ENCODE assay signal across 26 cellular contexts in genomic region chr17:30176845-30177244, GRCh38. TPM values are rescaled to one million over a fixed set of nuclear protein-coding genes. Genes with fewer than 3 reads are reported as not detected.
DNase-seq lines count a peak whose midpoint lies in the region; ATAC-seq and TF ChIP-seq lines count a peak whose summit lies in the region.
"Had no signal": no experiment of that assay in that cellular context is flagged by ENCODE, and none has a peak within 500 bp of the region (broad histone marks: within the 10 kb centered on the region; RNA-seq: fewer than 3 reads in every experiment).

No MANE protein-coding gene starts in this region.

- H3K4me1 ChIP-seq in colonic mucosa (no peaks in the 10 kb centered on the region), mucosa of descending colon (ENCODE audit: low read depth) (no peaks in the 10 kb centered on the region), transverse colon (peaks cover 0 to 11% (median 4%) of the 10 kb centered on the region in 4 donors)
- H3K4me1 ChIP-seq: BE2C, BLaER1 had no signal

- H3K9me3 ChIP-seq in T-helper 17 cell (ENCODE audit: control insufficient read depth, low read length, poor library complexity, severe bottlenecking) (no peaks in the 10 kb centered on the region), colonic mucosa (no peaks in the 10 kb centered on the region), mucosa of descending colon (no peaks in the 10 kb centered on the region), transverse colon (no peaks in the 10 kb centered on the region)
- H3K9me3 ChIP-seq: BE2C, BLaER1 had no signal

- peak overlapping the region; percentile 53 for H3K27ac Mint-ChIP-seq in T-helper 17 cell

- H3K36me3 ChIP-seq in colonic mucosa (no peaks in the 10 kb centered on the region), mucosa of descending colon (ENCODE audit: low read depth) (no peaks in the 10 kb centered on the region), transverse colon (peaks cover 0 to 46% (median 18%) of the 10 kb centered on the region in 4 donors)

- TF ChIP-seq CTCF in colonic mucosa (IDR thresholded peaks at IDR 0.05) (no peak), mucosa of descending colon (IDR thresholded peaks at IDR 0.05) (no peak), transverse colon (IDR thresholded peaks at IDR 0.05) (no peak)

- intact Hi-C loops in colonic mucosa (cut with DNase I) (no loop called here), mucosa of descending colon (cut with DNase I, micrococcal nuclease) (no loop called here), transverse colon (cut with DNase I; ENCODE audit: low total_unique reads) (no loop called here)

- ATAC-seq in T-helper 17 cell (no peak), mucosa of descending colon (peak; percentile 78), HG02840 (IDR thresholded peaks at IDR 0.05; ENCODE audit: low FRiP score, unreplicated experiment) (no peak)

- no peak for TF ChIP-seq EP300 in transverse colon (IDR thresholded peaks at IDR 0.05; ENCODE audit: low read depth)

- no peak overlapping the region for H3K27ac ChIP-seq in colonic mucosa
- peak overlapping the region in 1 of 4 donors; percentile 12 for H3K27ac ChIP-seq in transverse colon
- H3K27ac ChIP-seq: BLaER1 had no signal

- H3K4me3 Mint-ChIP-seq in T-helper 17 cell, result no peak overlapping the region
- H3K4me3 Mint-ChIP-seq: CD14-positive monocyte; CD4-positive, alpha-beta memory T cell; CD4-positive, CD25-positive, alpha-beta regulatory T cell; CD8-positive, alpha-beta memory T cell had no signal

- no peak for TF ChIP-seq POLR2A in transverse colon (IDR thresholded peaks at IDR 0.05)

- H3K4me3 ChIP-seq in colonic mucosa (no peak overlapping the region), mucosa of descending colon (no peak overlapping the region), transverse colon (no peak overlapping the region)
- H3K4me3 ChIP-seq: BLaER1 had no signal

- H3K9ac ChIP-seq in colonic mucosa (ENCODE audit: low read depth in 2 of 2, low read length in 2 of 2), result no peak overlapping the region
- H3K9ac ChIP-seq: BLaER1 had no signal

- in situ Hi-C loops in transverse colon (cut with MboI; ENCODE audit: low pct_ligation_motif_present in 1 of 4, low pct_unique_long_range_greater_than_20kb in 1 of 4, low sequenced_read_pairs in 3 of 4), result no loop called here

- DNase-seq in T-helper 17 cell (no peak), colonic mucosa (peak; percentile 19), mucosa of descending colon (peak in 2 of 3 donors; percentile 29 to 39), transverse colon (peak; percentile 21), amygdala (lab: John Stamatoyannopoulos, UW) (no peak), NCI-H748 treated with DMSO at 0.1 percent for 48 hours (lab: John Stamatoyannopoulos, UW) (no peak)
- DNase-seq: 8988T; ACHN; BE2C; C1 segment of cervical spinal cord; CD4-positive, alpha-beta memory T cell; CD4-positive, CD25-positive, alpha-beta regulatory T cell; CD8-positive, alpha-beta memory T cell; COR-L47; DMS 273 treated with DMSO at 0.1 percent for 48 hours; DMS153; DMS53; DMS79; DND-41; EL; GF-D8 had no signal

- H3K36me3 Mint-ChIP-seq in T-helper 17 cell (ENCODE audit: low read depth), result peaks cover 7% of the 10 kb centered on the region

- H3K27me3 ChIP-seq in colonic mucosa, result no peaks in the 10 kb centered on the region
- H3K27me3 ChIP-seq in transverse colon, result no peaks in the 10 kb centered on the region
- H3K27me3 ChIP-seq: BE2C, BLaER1 had no signal

- no peaks in the 10 kb centered on the region for H3K27me3 Mint-ChIP-seq in T-helper 17 cell
- H3K27me3 Mint-ChIP-seq: CD4-positive, alpha-beta memory T cell; CD4-positive, CD25-positive, alpha-beta regulatory T cell; CD8-positive, alpha-beta memory T cell had no signal

- peaks cover 4% of the 10 kb centered on the region for H3K4me1 Mint-ChIP-seq in T-helper 17 cell
- H3K4me1 Mint-ChIP-seq: CD14-positive monocyte had no signal

- WGBS in transverse colon (ENCODE audit: low coverage in 1 of 2), 2 donors, result 60 to 70% methylated on average over 3 to 5 of the region's 5 CpGs

RNA-seq across cellular contexts. Expression of gene SLC6A4, which starts 58.7 kb away (rescaled TPM):
- total RNA-seq in T-helper 17 cell (1 to 10 TPM in 1 of 2 donors, under 1 TPM in 1; 0.10 to 5.0 TPM), colonic mucosa (under 1 TPM; 0.25 to 0.88 TPM), mucosa of descending colon (1 to 10 TPM in 2 of 3 donors, under 1 TPM in 1; 0.32 to 1.8 (median 1.2) TPM), transverse colon (1 to 10 TPM in 1 of 4 donors, under 1 TPM in 1, not detected in 2; 0.16 to 4.8 TPM)
- total RNA-seq: A673; CD4-positive, alpha-beta memory T cell; CD8-positive, alpha-beta memory T cell; Daoy had no signal

Comparison
In these comparisons a context has a peak if more than half of its experiments do, and no peak if none do; other contexts are left out.
1. DNase-seq: peak in colonic mucosa (single experiment), mucosa of descending colon (2 of 3) and transverse colon (single experiment); none in T-helper 17 cell (0 of 3), amygdala (0 of 56) and NCI-H748 treated with DMSO at 0.1 percent for 48 hours (single experiment).